Comparison of ENCODE assay signal across 22 cellular contexts in genomic region chr2:224196789-224197188, GRCh38.
"Had no signal": no experiment of that assay in that cellular context is flagged by ENCODE, and none has a peak within 500 bp of the region (broad histone marks: within the 10 kb centered on the region; RNA-seq: fewer than 3 reads in every experiment).

No MANE protein-coding gene starts in this region.

- H3K4me3 Mint-ChIP-seq: activated CD4-positive, alpha-beta T cell treated with anti-CD3 and anti-CD28 coated beads for 36 hours; activated naive CD8-positive, alpha-beta T cell; naive B cell; neural progenitor cell; stimulated activated memory B cell treated with anti-CD40 and anti-IgM and Interleukin-4, amounts not matched to agents 10 μg/mL and 1 μg/mL and 100 μg/mL, for 72 hours; WTC11 had no signal

- H3K9ac ChIP-seq: neural progenitor cell had no signal

- H3K9me3 ChIP-seq: prostate gland, testis, upper lobe of right lung had no signal

- H3K4me1 Mint-ChIP-seq: activated CD4-positive, alpha-beta T cell treated with anti-CD3 and anti-CD28 coated beads for 36 hours; naive B cell; neural progenitor cell; stimulated activated memory B cell treated with anti-CD40 and anti-IgM and Interleukin-4, amounts not matched to agents 10 μg/mL and 1 μg/mL and 100 μg/mL, for 72 hours had no signal

- H3K27ac Mint-ChIP-seq: activated CD4-positive, alpha-beta T cell treated with anti-CD3 and anti-CD28 coated beads for 36 hours; activated naive CD8-positive, alpha-beta T cell; naive B cell; neural progenitor cell; stimulated activated memory B cell treated with anti-CD40 and anti-IgM and Interleukin-4, amounts not matched to agents 10 μg/mL and 1 μg/mL and 100 μg/mL, for 72 hours; WTC11 had no signal

- FAIRE-seq: endothelial cell of umbilical vein, TTC549 had no signal

- ATAC-seq: activated CD4-positive, alpha-beta T cell treated with anti-CD3 and anti-CD28 coated beads for 36 hours; foreskin keratinocyte; left lobe of liver; stimulated activated memory B cell treated with anti-CD40 and anti-IgM and Interleukin-4, amounts not matched to agents 10 μg/mL and 1 μg/mL and 100 μg/mL, for 72 hours; upper lobe of right lung; WTC11 had no signal

- H3K27me3 ChIP-seq: esophagus squamous epithelium, foreskin keratinocyte, neural progenitor cell, testis, upper lobe of right lung had no signal

- H3K4me1 ChIP-seq: esophagus squamous epithelium, foreskin keratinocyte, neural progenitor cell, prostate gland, upper lobe of right lung had no signal

- DNase-seq: activated CD4-positive, alpha-beta T cell treated with anti-CD3 and anti-CD28 coated beads for 36 hours; activated CD4-positive, alpha-beta T cell treated with anti-CD3 and anti-CD28 coated beads, Interleukin-2, amount 50 U/mL, for 48 hours; activated gamma-delta T cell treated with Interleukin-2 at 50 U/mL for 16 hours; dermis blood vessel endothelial cell; effector memory CD4-positive, alpha-beta T cell; esophagus squamous epithelium; foreskin keratinocyte; glutamatergic neuron; naive B cell; right cardiac atrium; stimulated activated CD4-positive, alpha-beta T cell treated with anti-CD3 and anti-CD28 coated beads, Interleukin-4, amount 100 ng/mL, for 4 hours; SW 1271; testis; upper lobe of right lung had no signal

- H3K27ac ChIP-seq: esophagus squamous epithelium, foreskin keratinocyte, neural progenitor cell, prostate gland, testis, upper lobe of right lung had no signal

- H3K36me3 ChIP-seq: esophagus squamous epithelium, neural progenitor cell, prostate gland, upper lobe of right lung had no signal

- H3K36me3 Mint-ChIP-seq: activated naive CD8-positive, alpha-beta T cell; naive B cell; neural progenitor cell; stimulated activated memory B cell treated with anti-CD40 and anti-IgM and Interleukin-4, amounts not matched to agents 10 μg/mL and 1 μg/mL and 100 μg/mL, for 72 hours had no signal

- H3K4me2 ChIP-seq: neural progenitor cell had no signal

- H3K4me3 ChIP-seq: esophagus squamous epithelium, neural progenitor cell, prostate gland, testis, upper lobe of right lung had no signal

- H2AFZ ChIP-seq: neural progenitor cell had no signal
